In genomic region chr1:230426246-230427101, GRCh38 we compare ENCODE assay signal across 8 cellular contexts. TPM values are rescaled to one million over a fixed set of nuclear protein-coding genes. Genes with fewer than 3 reads are reported as not detected.
A peak's percentile ranks its signal among the peaks of the same experiment; 100 is the strongest.
DNase-seq lines count a peak whose midpoint lies in the region; ATAC-seq, FAIRE-seq and TF ChIP-seq lines count a peak whose summit lies in the region.

PGBD5 (minus strand) TSS chr1:230426332; CDS start chr1:230425928, 404 bp downstream.

- TF ChIP-seq RAD21 in A549 (conservative IDR thresholded peaks at IDR 0.05 in 1 of 2, IDR thresholded peaks at IDR 0.05 in 1 of 2) = 0 out of 5 replicates have a peak, but pooled peaks of 1 of the 2 experiments have one; percentile 18

- WGBS in A549 (ENCODE audit: missing lambda C conversion rate) = 8% methylated on average over 9 of the region's 93 CpGs

- TF ChIP-seq POLR2A in A549 (IDR thresholded peaks at IDR 0.05; ENCODE audit: low read length) = no peak

- no peak for FAIRE-seq in A549 (lab: Jason Lieb, UNC)

- DNase-seq in A549 (ENCODE audit: low read depth in 1 of 2, low spot score in 1 of 2) = peak; percentile 52 to 64
- peak; percentile 85 for DNase-seq in NCI-H2171 (lab: John Stamatoyannopoulos, UW)
- DNase-seq in choroid plexus epithelial cell (ENCODE audit: low read depth) = peak; percentile 60
- peak; percentile 63 to 88 for DNase-seq in left colon
- DNase-seq in stimulated activated CD4-positive, alpha-beta T cell treated with anti-CD3 and anti-CD28 coated beads, Interleukin-2, amount 100 ng/mL, for 48 hours = peak; percentile 60 to 65

- CTCF ChIA-PET in A549 (lab: Yijun Ruan, JAX) = no interaction called here

- H3K4me2 ChIP-seq in A549 = peak within 1 kb of the TSS; percentile 97

- no peak for TF ChIP-seq EP300 in A549 (IDR thresholded peaks at IDR 0.05)

- H3K4me3 ChIP-seq in A549 = peak within 1 kb of the TSS; percentile 63
- H3K4me3 ChIP-seq in choroid plexus epithelial cell (ENCODE audit: low read depth, low read length) = peak within 1 kb of the TSS; percentile 58

- TF ChIP-seq CTCF in A549 (IDR thresholded peaks at IDR 0.05) = no peak
- no peak for TF ChIP-seq CTCF in choroid plexus epithelial cell (conservative IDR thresholded peaks at IDR 0.05; ENCODE audit: low read depth, low read length)

- no peaks in the 10 kb centered on the region for H3K9me3 ChIP-seq in A549

- peak; percentile 82 to 92 for ATAC-seq in A549
- ATAC-seq in GM18858 (IDR thresholded peaks at IDR 0.05; ENCODE audit: unreplicated experiment) = peak; percentile 54
- ATAC-seq in HG03064 (IDR thresholded peaks at IDR 0.05; ENCODE audit: low read depth, unreplicated experiment) = peak; percentile 73
- peak; percentile 74 to 80 for ATAC-seq in activated CD4-positive, CD25-positive, alpha-beta regulatory T cell treated with anti-CD3 and anti-CD28 coated beads, Interleukin-2, amount 50 U/mL, for 24 hours
- peak; percentile 96 for ATAC-seq in left colon

- POLR2A ChIA-PET in A549 (lab: Yijun Ruan, JAX) = interaction anchor here (1.3 kb wide), 1 partner anchor 217 kb away, joined by 4 read pairs; no protein-coding TSS in a partner anchor

- intact Hi-C loops in left colon (cut with DNase I, micrococcal nuclease) = no loop called here

- peak within 1 kb of the TSS in 1 of 2 experiments; percentile 40; a peak in 1 of 6 replicates for H3K27ac ChIP-seq in A549

- peaks cover 4% of the 10 kb centered on the region; the same call in 1 of the 3 replicates for H3K4me1 ChIP-seq in A549

TF ChIP-seq in A549, 52 proteins besides CTCF, POLR2A, EP300 and RAD21:
- TF ChIP-seq EHMT2 (IDR thresholded peaks at IDR 0.05; ENCODE audit: low read depth) = peak; percentile 92
- TF ChIP-seq MAX (IDR thresholded peaks at IDR 0.05) = peak; percentile 84
- TF ChIP-seq GATA3 (IDR thresholded peaks at IDR 0.05; ENCODE audit: borderline replicate concordance) = no peak
- no peak for TF ChIP-seq ESRRA (IDR thresholded peaks at IDR 0.05; ENCODE audit: borderline replicate concordance, low read length)
- peak; percentile 96 for TF ChIP-seq REST (IDR thresholded peaks at IDR 0.05)
- peak in 1 of 2 experiments; percentile 35; a peak in 1 of 5 replicates for TF ChIP-seq JUN (IDR thresholded peaks at IDR 0.05)
- no peak for TF ChIP-seq FOSB (CRISPR knock-in tag; IDR thresholded peaks at IDR 0.05)
- TF ChIP-seq E2F6 (IDR thresholded peaks at IDR 0.05; ENCODE audit: borderline replicate concordance, low read depth) = 0 out of 2 replicates have a peak, but pooled peaks have one; percentile 22
TF ChIP-seq in A549: peak in this region for 5.

RNA-seq across cellular contexts. Expression of gene PGBD5, which starts in this region (rescaled TPM):
- 0.04 and 0.07 TPM in 2 replicates for polyA plus RNA-seq in A549 (2011; rRNA removed)
- polyA plus RNA-seq in A549 (2012; cell fraction: cytosol; rRNA removed) = 0.10 and 0.12 TPM in 2 replicates
- 0.08 and 0.17 TPM in 2 replicates for polyA plus RNA-seq in A549 (2012; cell fraction: nucleus; rRNA removed)
- 0.24 to 0.66 TPM (median 0.47 TPM) in 3 replicates for polyA plus RNA-seq in A549 (2017; fragmentation: RNase III; extraction: RNeasy Plus Mini Kit Qiagen cat#74134 plus additional on column Dnase treatment)
- polyA minus RNA-seq in A549 (2011; rRNA and poly(A)+ RNA removed) = 0.39 TPM in 1 of 2 replicates, not detected in the other
- 1 to 10 TPM; 2.0 to 3.0 TPM for total RNA-seq in left colon

Comparison
In these comparisons a context has a peak if more than half of its experiments do, and no peak if none do; other contexts are left out.
1. Peak in DNase-seq, ATAC-seq, H3K4me3 ChIP-seq and H3K4me2 ChIP-seq in A549; RNA of the gene not detected or under 1 TPM.